In genomic region chr4:27006247-27006603, GRCh38 we compare ENCODE assay signal across 15 cellular contexts.
A peak's percentile ranks its signal among the peaks of the same experiment; 100 is the strongest.
DNase-seq lines count a peak whose midpoint lies in the region; ATAC-seq, FAIRE-seq and TF ChIP-seq lines count a peak whose summit lies in the region.
"Had no signal": no experiment of that assay in that cellular context is flagged by ENCODE, and none has a peak within 500 bp of the region (broad histone marks: within the 10 kb centered on the region; RNA-seq: fewer than 3 reads in every experiment).

No MANE protein-coding gene starts in this region.

- no peak overlapping the region for H2AFZ ChIP-seq in astrocyte (ENCODE audit: low read depth, low read length)
- H2AFZ ChIP-seq: parathyroid adenoma had no signal

- intact Hi-C loops in right cardiac atrium (cut with DNase I), result loop anchor here in 3 of 4 donors (5.0 to 10.0 kb wide), 3 partner anchors 141 to 671 kb away; partner anchors contain the start of gene STIM2 (in 1 of the 3)

- H3K4me3 Mint-ChIP-seq in astrocyte (ENCODE audit: unreplicated experiment) (no peak overlapping the region), naive B cell (no peak overlapping the region)
- H3K4me3 Mint-ChIP-seq: mesothelial cell of epicardium had no signal

- no peak for TF ChIP-seq CTCF in right atrium auricular region (IDR thresholded peaks at IDR 0.05)
- TF ChIP-seq CTCF in astrocyte (IDR thresholded peaks at IDR 0.05; ENCODE audit: insufficient read depth, low read depth, low read length), result no peak

- peak overlapping the region; percentile 58 for H3K4me2 ChIP-seq in astrocyte (ENCODE audit: low read length)

- FAIRE-seq in astrocyte (lab: Jason Lieb, UNC), result peak; percentile 50
- FAIRE-seq: islet of Langerhans had no signal

- H3K79me2 ChIP-seq in astrocyte (ENCODE audit: insufficient read depth, low read length), result no peaks in the 10 kb centered on the region
- H3K79me2 ChIP-seq: parathyroid adenoma had no signal

- H3K27me3 Mint-ChIP-seq in astrocyte (ENCODE audit: low read depth, unreplicated experiment), result no peaks in the 10 kb centered on the region
- H3K27me3 Mint-ChIP-seq in naive B cell, result no peaks in the 10 kb centered on the region

- no peak overlapping the region for H3K27ac ChIP-seq in right cardiac atrium (ENCODE audit: low read length)
- no peak overlapping the region for H3K27ac ChIP-seq in right atrium auricular region
- H3K27ac ChIP-seq in astrocyte (ENCODE audit: low read depth, low read length), result peak overlapping the region; percentile 77
- H3K27ac ChIP-seq: parathyroid adenoma had no signal

- H3K27me3 ChIP-seq in right cardiac atrium (ENCODE audit: control insufficient read depth, insufficient read depth), result no peaks in the 10 kb centered on the region
- H3K27me3 ChIP-seq in right atrium auricular region, result no peaks in the 10 kb centered on the region
- no peaks in the 10 kb centered on the region for H3K27me3 ChIP-seq in astrocyte (ENCODE audit: insufficient read depth, low read length)

- H3K9me3 ChIP-seq in right cardiac atrium (ENCODE audit: control insufficient read depth, low read length) (no peaks in the 10 kb centered on the region), right atrium auricular region (no peaks in the 10 kb centered on the region), astrocyte (ENCODE audit: insufficient read depth, low read depth, low read length) (no peaks in the 10 kb centered on the region)

- H3K36me3 ChIP-seq in right atrium auricular region, result no peaks in the 10 kb centered on the region
- H3K36me3 ChIP-seq in astrocyte (ENCODE audit: insufficient read depth, low read length), result no peaks in the 10 kb centered on the region

- DNase-seq in right cardiac atrium (no peak), right atrium auricular region (ENCODE audit: low spot score) (no peak), astrocyte (ENCODE audit: low read depth) (peak; percentile 27), naive B cell (no peak), NCI-H146 treated with DMSO at 0.1 percent for 48 hours (lab: John Stamatoyannopoulos, UW; ENCODE audit: unreplicated experiment) (no peak), hypothalamus (lab: John Stamatoyannopoulos, UW) (no peak), NCI-H1105 (lab: John Stamatoyannopoulos, UW) (no peak)
- DNase-seq: activated CD4-positive, CD25-positive, alpha-beta regulatory T cell treated with anti-CD3 and anti-CD28 coated beads, Interleukin-2, amount 50 U/mL, for 72 hours; activated CD8-positive, alpha-beta memory T cell treated with anti-CD3 and anti-CD28 coated beads, Interleukin-2, amount 50 U/mL, for 48 hours; NCI-H2081; RPMI8226 had no signal

- ATAC-seq in right cardiac atrium (peak; percentile 24 to 42), naive B cell (ENCODE audit: low read depth in 2 of 2) (no peak), GM21423 (IDR thresholded peaks at IDR 0.05; ENCODE audit: unreplicated experiment) (no peak)

- H3K4me3 ChIP-seq in right cardiac atrium (ENCODE audit: low read length) (no peak overlapping the region), right atrium auricular region (no peak overlapping the region), astrocyte (ENCODE audit: insufficient read depth, low read depth, low read length) (peak overlapping the region; percentile 12)

- H3K9ac ChIP-seq in astrocyte (ENCODE audit: low read length), result peak overlapping the region; percentile 32
- H3K9ac ChIP-seq: parathyroid adenoma had no signal

- WGBS in right cardiac atrium, result 46% methylated on average over 7 of the region's 7 CpGs

- H3K36me3 Mint-ChIP-seq in astrocyte (ENCODE audit: low read depth, unreplicated experiment) (no peaks in the 10 kb centered on the region), naive B cell (peaks cover 3 to 7% of the 10 kb centered on the region in 2 donors)

- no peaks in the 10 kb centered on the region for H3K4me1 ChIP-seq in right cardiac atrium (ENCODE audit: control insufficient read depth, insufficient read depth, low read length)
- peaks cover 0 to 14% of the 10 kb centered on the region in 2 donors for H3K4me1 ChIP-seq in right atrium auricular region
- peaks cover 39% of the 10 kb centered on the region for H3K4me1 ChIP-seq in astrocyte (ENCODE audit: insufficient read depth, low read length)
- H3K4me1 ChIP-seq: parathyroid adenoma had no signal

- no peak overlapping the region for H3K27ac Mint-ChIP-seq in astrocyte (ENCODE audit: unreplicated experiment)
- H3K27ac Mint-ChIP-seq in naive B cell, result peak overlapping the region in 5 of 6 donors; percentile 13 to 72 (median 36)
- H3K27ac Mint-ChIP-seq: mesothelial cell of epicardium had no signal

- H3K9me3 Mint-ChIP-seq in astrocyte (ENCODE audit: unreplicated experiment) (no peaks in the 10 kb centered on the region), naive B cell (no peaks in the 10 kb centered on the region)
- H3K9me3 Mint-ChIP-seq: mesothelial cell of epicardium had no signal

- no peaks in the 10 kb centered on the region for H4K20me1 ChIP-seq in astrocyte (ENCODE audit: insufficient read depth, low read length)

- H3K4me1 Mint-ChIP-seq in astrocyte (ENCODE audit: low read depth, unreplicated experiment) (no peaks in the 10 kb centered on the region), naive B cell (peaks cover 10 to 28% (median 18%) of the 10 kb centered on the region in 3 donors)

Comparison
In these comparisons a context has a peak if more than half of its experiments do, and no peak if none do; other contexts are left out.
1. ATAC-seq: peak in right cardiac atrium (2 of 2); none in naive B cell (0 of 2) and GM21423 (single experiment).